10 cellular contexts compared by ENCODE assay signal in the genomic region with DNA sequence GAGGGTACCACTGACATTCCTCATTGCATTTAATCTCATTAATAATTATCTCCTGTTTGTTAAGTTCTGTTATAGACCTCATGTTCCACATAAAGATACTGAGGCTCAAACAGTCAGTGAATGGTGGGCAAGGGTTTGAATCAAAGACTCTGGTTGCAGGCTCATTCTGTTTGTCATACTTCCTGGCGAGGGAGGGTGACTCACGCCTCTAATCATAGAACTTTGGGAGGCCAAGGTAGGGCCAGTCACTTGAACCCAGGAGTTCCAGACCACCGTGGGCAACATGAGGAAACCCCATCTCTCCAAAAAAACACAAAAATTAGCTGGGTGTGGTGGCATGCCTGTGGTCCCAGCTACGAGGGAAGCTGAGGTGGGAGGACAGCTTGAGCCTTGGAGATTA.
"Had no signal": no experiment of that assay in that cellular context is flagged by ENCODE, and none has a peak within 500 bp of the region (broad histone marks: within the 10 kb centered on the region; RNA-seq: fewer than 3 reads in every experiment).

No MANE protein-coding gene starts in this region.

- DNase-seq: activated effector memory CD4-positive, alpha-beta T cell treated with Interleukin-2 at 50 U/mL for 16 hours; caudate nucleus; effector CD8-positive, alpha-beta T cell; gastrocnemius medialis; islet precursor cell; left lung; SW 1271; testis had no signal

- H3K4me1 ChIP-seq: gastrocnemius medialis, left lung, testis had no signal

- H3K4me3 ChIP-seq: coronary artery, gastrocnemius medialis, left lung, testis had no signal

- H3K27me3 ChIP-seq: gastrocnemius medialis, left lung, testis had no signal

- ATAC-seq: gastrocnemius medialis, left lung, sciatic nerve had no signal

- H3K36me3 ChIP-seq: gastrocnemius medialis, left lung had no signal

- H3K27ac ChIP-seq: coronary artery, gastrocnemius medialis, left lung, testis had no signal

- H3K9me3 ChIP-seq: gastrocnemius medialis, left lung, testis had no signal
